Comparison of ENCODE assay signal across 25 cellular contexts in the genomic region with DNA sequence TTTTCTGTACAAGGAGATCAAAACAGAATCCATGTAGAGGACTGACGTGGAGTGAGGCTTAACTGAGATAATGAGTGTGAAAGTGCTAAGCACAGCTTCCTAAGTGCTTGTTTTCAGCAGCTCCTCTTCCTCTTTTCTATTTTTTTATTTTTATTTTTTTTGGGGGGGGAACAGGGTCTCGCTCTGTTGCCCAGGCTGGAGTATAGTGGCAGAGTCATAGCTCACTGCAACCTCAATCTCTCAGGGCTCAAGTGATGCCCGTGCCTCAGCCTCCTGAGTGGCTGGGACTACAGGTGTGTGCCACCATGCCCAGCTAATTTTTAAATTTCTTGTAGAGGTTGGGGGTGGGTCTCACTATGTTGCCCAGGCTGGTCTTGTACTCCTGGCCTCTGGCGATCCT. TPM values are rescaled to one million over a fixed set of nuclear protein-coding genes. Genes with fewer than 3 reads are reported as not detected.
"Had no signal": no experiment of that assay in that cellular context is flagged by ENCODE, and none has a peak within 500 bp of the region (broad histone marks: within the 10 kb centered on the region; RNA-seq: fewer than 3 reads in every experiment).

No MANE protein-coding gene starts in this region.

- DNase-seq: effector memory CD8-positive, alpha-beta T cell; erythroblast; esophagus squamous epithelium; foreskin melanocyte; glutamatergic neuron; heart right ventricle; hypothalamus; immature natural killer cell; left ventricle myocardium superior; lower lobe of right lung; stimulated activated CD4-positive, alpha-beta T cell treated with anti-CD3 and anti-CD28 coated beads, Interleukin-2, amount 100 ng/mL, for 24 hours; stimulated activated CD4-positive, alpha-beta T cell treated with anti-CD3 and anti-CD28 coated beads, Interleukin-4, amount 100 ng/mL, for 24 hours; stimulated activated naive CD8-positive, alpha-beta T cell treated with anti-CD3 and anti-CD28 coated beads, Interleukin-15, Interleukin-2, amounts not matched to agents 100 U/mL and 50 U/mL, for 24 hours; substantia nigra; testis; tibial artery had no signal

- H3K27ac ChIP-seq: coronary artery, esophagus squamous epithelium, heart right ventricle, lower lobe of right lung, neutrophil, prostate gland, right atrium auricular region, testis, tibial artery had no signal

- H3K4me3 ChIP-seq: coronary artery, esophagus squamous epithelium, heart right ventricle, lower lobe of right lung, prostate gland, right atrium auricular region, testis, tibial artery had no signal

- H3K27ac Mint-ChIP-seq: effector memory CD8-positive, alpha-beta T cell; immature natural killer cell; natural killer cell treated with Interleukin-12 subunit alpha and Interleukin-12 subunit beta and Interleukin-15 and Interleukin-18, amount 100 ng/mL, for 72 hours; stimulated activated effector memory CD8-positive, alpha-beta T cell treated with anti-CD3 and anti-CD28 coated beads, Interleukin-12 subunit alpha, Interleukin-12 subunit beta, amount 100 ng/mL, for 72 hours; type B pancreatic cell had no signal

- H3K4me3 Mint-ChIP-seq: effector memory CD8-positive, alpha-beta T cell; immature natural killer cell; natural killer cell treated with Interleukin-12 subunit alpha and Interleukin-12 subunit beta and Interleukin-15 and Interleukin-18, amount 100 ng/mL, for 72 hours; neural crest cell; stimulated activated effector memory CD8-positive, alpha-beta T cell treated with anti-CD3 and anti-CD28 coated beads, Interleukin-12 subunit alpha, Interleukin-12 subunit beta, amount 100 ng/mL, for 72 hours; type B pancreatic cell had no signal

- H3K9me3 ChIP-seq: esophagus squamous epithelium, heart right ventricle, lower lobe of right lung, neutrophil, prostate gland, right atrium auricular region, testis, tibial artery had no signal

- H3K9me3 Mint-ChIP-seq: effector memory CD8-positive, alpha-beta T cell; immature natural killer cell; natural killer cell treated with Interleukin-12 subunit alpha and Interleukin-12 subunit beta and Interleukin-15 and Interleukin-18, amount 100 ng/mL, for 72 hours; neural crest cell; stimulated activated effector memory CD8-positive, alpha-beta T cell treated with anti-CD3 and anti-CD28 coated beads, Interleukin-12 subunit alpha, Interleukin-12 subunit beta, amount 100 ng/mL, for 72 hours; type B pancreatic cell had no signal

- ATAC-seq: effector memory CD8-positive, alpha-beta T cell; heart right ventricle; left ventricle myocardium superior; lower lobe of right lung; natural killer cell treated with Interleukin-12 subunit alpha and Interleukin-12 subunit beta and Interleukin-15 and Interleukin-18, amount 100 ng/mL, for 72 hours; sciatic nerve; stimulated activated effector memory CD8-positive, alpha-beta T cell treated with anti-CD3 and anti-CD28 coated beads, Interleukin-12 subunit alpha, Interleukin-12 subunit beta, amount 100 ng/mL, for 72 hours; stimulated activated naive CD8-positive, alpha-beta T cell treated with anti-CD3 and anti-CD28 coated beads, Interleukin-15, Interleukin-2, amounts not matched to agents 100 U/mL and 50 U/mL, for 24 hours had no signal

- H3K36me3 ChIP-seq: esophagus squamous epithelium, heart right ventricle, lower lobe of right lung, neutrophil, prostate gland, right atrium auricular region, tibial artery had no signal

- H3K36me3 Mint-ChIP-seq: immature natural killer cell; natural killer cell treated with Interleukin-12 subunit alpha and Interleukin-12 subunit beta and Interleukin-15 and Interleukin-18, amount 100 ng/mL, for 72 hours; type B pancreatic cell had no signal

- H3K4me1 ChIP-seq: prostate gland, testis had no signal

- H3K27me3 ChIP-seq: heart right ventricle, right atrium auricular region, testis had no signal

RNA-seq across cellular contexts. Expression of a gene that starts 36.1 kb away (rescaled TPM):
- total RNA-seq: neural crest cell had no signal
